30 cellular contexts compared by ENCODE assay signal in the genomic region with DNA sequence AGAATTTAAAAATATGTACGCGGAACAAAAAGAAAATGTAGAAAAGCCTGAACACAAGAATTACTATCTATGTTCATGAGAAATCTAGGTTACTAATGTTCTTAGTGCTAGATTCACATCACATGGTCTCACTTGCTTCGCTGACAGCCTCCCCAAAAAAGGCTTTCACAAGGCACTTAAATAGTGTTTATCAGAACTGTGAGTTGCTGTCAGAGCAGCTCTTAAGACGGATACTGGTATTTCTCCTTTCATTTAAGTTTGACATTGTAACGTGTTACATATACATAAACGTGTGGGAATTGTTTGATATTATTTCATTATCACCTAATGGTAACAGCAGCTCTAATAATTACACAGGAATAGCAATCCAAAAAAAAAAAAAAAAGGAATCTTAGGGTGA.
DNase-seq lines count a peak whose midpoint lies in the region; ATAC-seq and TF ChIP-seq lines count a peak whose summit lies in the region.
"Had no signal": no experiment of that assay in that cellular context is flagged by ENCODE, and none has a peak within 500 bp of the region (broad histone marks: within the 10 kb centered on the region; RNA-seq: fewer than 3 reads in every experiment).

No MANE protein-coding gene starts in this region.

- H3K27ac Mint-ChIP-seq in CD4-positive, alpha-beta T cell, result no peak overlapping the region
- H3K27ac Mint-ChIP-seq: B cell; CD4-positive, alpha-beta memory T cell; CD4-positive, CD25-positive, alpha-beta regulatory T cell; CD8-positive, alpha-beta memory T cell; CD8-positive, alpha-beta T cell had no signal

- DNase-seq in putamen (ENCODE audit: low spot score) (peak; percentile 52), omental fat pad (ENCODE audit: low spot score) (no peak)
- DNase-seq in CD4-positive, alpha-beta T cell, result no peak
- DNase-seq: 8988T; ACHN; AML-193; BE2C; C1 segment of cervical spinal cord; Caco-2; Calu3; CD4-positive, alpha-beta memory T cell; CD4-positive, CD25-positive, alpha-beta regulatory T cell; CD8-positive, alpha-beta memory T cell; CD8-positive, alpha-beta T cell; COR-L47; DMS 273 treated with DMSO at 0.1 percent for 48 hours; DMS153; DMS53; DMS79; DMS79 treated with DMSO at 0.1 percent for 48 hours; DND-41; EL had no signal

- H3F3A ChIP-seq in neural cell (ENCODE audit: insufficient read depth, low read length, poor library complexity, severe bottlenecking), result no peaks in the 10 kb centered on the region

- no peak overlapping the region for H3K4me2 ChIP-seq in neural cell (ENCODE audit: low read length)
- H3K4me2 ChIP-seq: A549; BLaER1; BLaER1 treated with 17β-estradiol and CSF1 and Interleukin-3, amounts not matched to agents 10 nM and 100 nM had no signal

- H3K9me3 ChIP-seq in neural cell (ENCODE audit: low read length), result no peaks in the 10 kb centered on the region
- H3K9me3 ChIP-seq in CD4-positive, alpha-beta T cell (ENCODE audit: control insufficient read depth, low read length), result peaks cover 6% of the 10 kb centered on the region
- H3K9me3 ChIP-seq: A549; BE2C; BLaER1; BLaER1 treated with 17β-estradiol and CSF1 and Interleukin-3, amounts not matched to agents 10 nM and 100 nM; Caco-2 had no signal

- no peaks in the 10 kb centered on the region for H3K27me3 ChIP-seq in neural cell (ENCODE audit: insufficient read depth, low read depth, low read length)
- no peaks in the 10 kb centered on the region for H3K27me3 ChIP-seq in CD4-positive, alpha-beta T cell (ENCODE audit: control insufficient read depth, insufficient read depth, low read length)
- H3K27me3 ChIP-seq: BE2C; BLaER1; BLaER1 treated with 17β-estradiol and CSF1 and Interleukin-3, amounts not matched to agents 10 nM and 100 nM had no signal

- intact Hi-C loops in CD4-positive, alpha-beta T cell (cut with DNase I, micrococcal nuclease), result no loop called here

- peak; percentile 72 for TF ChIP-seq EP300 in neural cell (conservative IDR thresholded peaks at IDR 0.05; ENCODE audit: poor library complexity, severe bottlenecking)

- CTCF ChIA-PET in CD4-positive, alpha-beta T cell (lab: Charles Lee), result no interaction called here

- H4K20me1 ChIP-seq in neural cell (ENCODE audit: insufficient read depth), result no peaks in the 10 kb centered on the region
- H4K20me1 ChIP-seq: BLaER1; BLaER1 treated with 17β-estradiol and CSF1 and Interleukin-3, amounts not matched to agents 10 nM and 100 nM had no signal

- TF ChIP-seq CTCF in neural cell (IDR thresholded peaks at IDR 0.05; ENCODE audit: poor library complexity, severe bottlenecking), result no peak
- no peak for TF ChIP-seq CTCF in CD4-positive, alpha-beta T cell (IDR thresholded peaks at IDR 0.05)
- TF ChIP-seq CTCF in omental fat pad (IDR thresholded peaks at IDR 0.05), result no peak

- POLR2A ChIA-PET in CD4-positive, alpha-beta T cell (lab: Charles Lee), result no interaction called here

- H3K4me3 Mint-ChIP-seq in CD4-positive, alpha-beta T cell, result no peak overlapping the region
- H3K4me3 Mint-ChIP-seq: B cell; CD14-positive monocyte; CD4-positive, alpha-beta memory T cell; CD4-positive, CD25-positive, alpha-beta regulatory T cell; CD8-positive, alpha-beta memory T cell; CD8-positive, alpha-beta T cell had no signal

- no peak for TF ChIP-seq RAD21 in neural cell (conservative IDR thresholded peaks at IDR 0.05)

- H3K9me2 ChIP-seq in neural cell (ENCODE audit: insufficient read depth, low read length), result no peaks in the 10 kb centered on the region

- H3K36me3 Mint-ChIP-seq in CD4-positive, alpha-beta T cell (ENCODE audit: low read depth), result no peaks in the 10 kb centered on the region
- H3K36me3 Mint-ChIP-seq: CD14-positive monocyte; CD4-positive, alpha-beta memory T cell; CD4-positive, CD25-positive, alpha-beta regulatory T cell; CD8-positive, alpha-beta memory T cell; CD8-positive, alpha-beta T cell had no signal

- ATAC-seq in CD4-positive, alpha-beta T cell (ENCODE audit: poor library complexity), result no peak
- no peak for ATAC-seq in omental fat pad (ENCODE audit: low FRiP score)
- ATAC-seq: A549; CD8-positive, alpha-beta T cell had no signal

- H3K9me3 Mint-ChIP-seq in CD4-positive, alpha-beta T cell, result peaks cover 11% of the 10 kb centered on the region

- H3K36me3 ChIP-seq in neural cell (ENCODE audit: insufficient read depth, low read length), result no peaks in the 10 kb centered on the region
- H3K36me3 ChIP-seq: BE2C; BLaER1; BLaER1 treated with 17β-estradiol and CSF1 and Interleukin-3, amounts not matched to agents 10 nM and 100 nM had no signal

- H3K4me3 ChIP-seq in neural cell (ENCODE audit: low read length), result no peak overlapping the region
- H3K4me3 ChIP-seq: A549; BLaER1; BLaER1 treated with 17β-estradiol and CSF1 and Interleukin-3, amounts not matched to agents 10 nM and 100 nM had no signal

- no peaks in the 10 kb centered on the region for H3K4me1 Mint-ChIP-seq in CD4-positive, alpha-beta T cell (ENCODE audit: low read depth)
- H3K4me1 Mint-ChIP-seq: B cell; CD4-positive, alpha-beta memory T cell; CD4-positive, CD25-positive, alpha-beta regulatory T cell; CD8-positive, alpha-beta memory T cell had no signal

- H3K9ac ChIP-seq in neural cell (ENCODE audit: low read length), result peak overlapping the region; percentile 7
- H3K9ac ChIP-seq: BLaER1; BLaER1 treated with 17β-estradiol and CSF1 and Interleukin-3, amounts not matched to agents 10 nM and 100 nM had no signal

- H3K27ac ChIP-seq in neural cell (ENCODE audit: low read length), result peak overlapping the region; percentile 36
- H3K27ac ChIP-seq in CD4-positive, alpha-beta T cell (ENCODE audit: low read depth, low read length), result no peak overlapping the region
- H3K27ac ChIP-seq: 22Rv1; A549; BLaER1; BLaER1 treated with 17β-estradiol and CSF1 and Interleukin-3, amounts not matched to agents 10 nM and 100 nM; C4-2B had no signal

- H3K27me3 Mint-ChIP-seq in CD4-positive, alpha-beta T cell, result no peaks in the 10 kb centered on the region
- H3K27me3 Mint-ChIP-seq: B cell; CD4-positive, alpha-beta memory T cell; CD4-positive, CD25-positive, alpha-beta regulatory T cell; CD8-positive, alpha-beta memory T cell had no signal

- no peak overlapping the region for H2AFZ ChIP-seq in neural cell (ENCODE audit: low read depth, low read length)

- H3K79me2 ChIP-seq in neural cell (replicated peaks; ENCODE audit: insufficient read depth, low read length), result no peaks in the 10 kb centered on the region

TF ChIP-seq in neural cell, 6 proteins besides CTCF, POLR2A, EP300 and RAD21:
- peak; percentile 75 for TF ChIP-seq POLR2AphosphoS5 (IDR thresholded peaks at IDR 0.05)
- no peak for TF ChIP-seq SMC3 (conservative IDR thresholded peaks at IDR 0.05; ENCODE audit: poor library complexity)
- TF ChIP-seq EZH2 (IDR thresholded peaks at IDR 0.05; ENCODE audit: borderline replicate concordance, insufficient read depth, low read length, poor library complexity, severe bottlenecking), result no peak
- TF ChIP-seq, protein P1, sequence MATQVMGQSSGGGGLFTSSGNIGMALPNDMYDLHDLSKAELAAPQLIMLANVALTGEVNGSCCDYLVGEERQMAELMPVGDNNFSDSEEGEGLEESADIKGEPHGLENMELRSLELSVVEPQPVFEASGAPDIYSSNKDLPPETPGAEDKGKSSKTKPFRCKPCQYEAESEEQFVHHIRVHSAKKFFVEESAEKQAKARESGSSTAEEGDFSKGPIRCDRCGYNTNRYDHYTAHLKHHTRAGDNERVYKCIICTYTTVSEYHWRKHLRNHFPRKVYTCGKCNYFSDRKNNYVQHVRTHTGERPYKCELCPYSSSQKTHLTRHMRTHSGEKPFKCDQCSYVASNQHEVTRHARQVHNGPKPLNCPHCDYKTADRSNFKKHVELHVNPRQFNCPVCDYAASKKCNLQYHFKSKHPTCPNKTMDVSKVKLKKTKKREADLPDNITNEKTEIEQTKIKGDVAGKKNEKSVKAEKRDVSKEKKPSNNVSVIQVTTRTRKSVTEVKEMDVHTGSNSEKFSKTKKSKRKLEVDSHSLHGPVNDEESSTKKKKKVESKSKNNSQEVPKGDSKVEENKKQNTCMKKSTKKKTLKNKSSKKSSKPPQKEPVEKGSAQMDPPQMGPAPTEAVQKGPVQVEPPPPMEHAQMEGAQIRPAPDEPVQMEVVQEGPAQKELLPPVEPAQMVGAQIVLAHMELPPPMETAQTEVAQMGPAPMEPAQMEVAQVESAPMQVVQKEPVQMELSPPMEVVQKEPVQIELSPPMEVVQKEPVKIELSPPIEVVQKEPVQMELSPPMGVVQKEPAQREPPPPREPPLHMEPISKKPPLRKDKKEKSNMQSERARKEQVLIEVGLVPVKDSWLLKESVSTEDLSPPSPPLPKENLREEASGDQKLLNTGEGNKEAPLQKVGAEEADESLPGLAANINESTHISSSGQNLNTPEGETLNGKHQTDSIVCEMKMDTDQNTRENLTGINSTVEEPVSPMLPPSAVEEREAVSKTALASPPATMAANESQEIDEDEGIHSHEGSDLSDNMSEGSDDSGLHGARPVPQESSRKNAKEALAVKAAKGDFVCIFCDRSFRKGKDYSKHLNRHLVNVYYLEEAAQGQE (IDR thresholded peaks at IDR 0.05; ENCODE audit: borderline replicate concordance), result peak; percentile 24
